ENCODE assay signal across 15 cellular contexts in genomic region chr10:119263966-119264621, GRCh38. TPM values are rescaled to one million over a fixed set of nuclear protein-coding genes. Genes with fewer than 3 reads are reported as not detected.
DNase-seq lines count a peak whose midpoint lies in the region; ATAC-seq, FAIRE-seq and TF ChIP-seq lines count a peak whose summit lies in the region.
"Had no signal": no experiment of that assay in that cellular context is flagged by ENCODE, and none has a peak within 500 bp of the region (broad histone marks: within the 10 kb centered on the region; RNA-seq: fewer than 3 reads in every experiment).

No MANE protein-coding gene starts in this region.

- TF ChIP-seq POLR2A in endothelial cell of umbilical vein (IDR thresholded peaks at IDR 0.05; ENCODE audit: low read depth, low read length) (no peak), lower leg skin (IDR thresholded peaks at IDR 0.05) (no peak)

- H3K4me3 ChIP-seq in endothelial cell of umbilical vein (replicated peaks in 1 of 3; ENCODE audit: insufficient read depth in 1 of 3, low read depth in 1 of 3, low read length in 3 of 3) = no peak overlapping the region
- no peak overlapping the region for H3K4me3 ChIP-seq in lower leg skin (ENCODE audit: low read depth, poor library complexity, severe bottlenecking)
- H3K4me3 ChIP-seq: pancreas had no signal

- H3K36me3 Mint-ChIP-seq in CD4-positive, alpha-beta T cell (ENCODE audit: low read depth) = peaks cover 18% of the 10 kb centered on the region
- H3K36me3 Mint-ChIP-seq in memory B cell (peaks cover 9% of the 10 kb centered on the region), CD14-positive monocyte (peaks cover 7 to 15% of the 10 kb centered on the region in 2 donors)

- DNase-seq in CD4-positive, alpha-beta T cell = no peak
- DNase-seq in NCI-H2029 (lab: John Stamatoyannopoulos, UW) (peak; percentile 38), endothelial cell of umbilical vein (ENCODE audit: low read depth, low spot score) (peak; percentile 63), memory B cell (ENCODE audit: low spot score in 2 of 2) (no peak), lower leg skin (ENCODE audit: low spot score in 2 of 2) (no peak), CD14-positive monocyte (ENCODE audit: low spot score) (no peak), head of caudate nucleus (no peak)
- DNase-seq: activated T-cell treated with anti-CD3 and anti-CD28 coated beads, Interleukin-2, amount 50 U/mL, for 1 hour; brain microvascular endothelial cell; KBM-7; pancreas; SIG-M5 had no signal

- H3K27me3 ChIP-seq in CD4-positive, alpha-beta T cell (ENCODE audit: control insufficient read depth, insufficient read depth, low read length) = no peaks in the 10 kb centered on the region
- H3K27me3 ChIP-seq in endothelial cell of umbilical vein (ENCODE audit: control insufficient read depth in 2 of 2, insufficient read depth in 2 of 2, low read length in 2 of 2) = no peaks in the 10 kb centered on the region
- H3K27me3 ChIP-seq: brain microvascular endothelial cell, pancreas had no signal

- peaks cover 28% of the 10 kb centered on the region for H3K4me1 Mint-ChIP-seq in CD4-positive, alpha-beta T cell (ENCODE audit: low read depth)
- H3K4me1 Mint-ChIP-seq in memory B cell (peaks cover 14% of the 10 kb centered on the region), CD14-positive monocyte (peaks cover 13% of the 10 kb centered on the region)

- intact Hi-C loops in CD4-positive, alpha-beta T cell (cut with DNase I, micrococcal nuclease) = no loop called here
- intact Hi-C loops in endothelial cell of umbilical vein (cut with micrococcal nuclease) = no loop called here
- intact Hi-C loops in lower leg skin (cut with DNase I; ENCODE audit: low total_unique reads) = no loop called here
- intact Hi-C loops in CD14-positive monocyte (cut with micrococcal nuclease) = no loop called here
- intact Hi-C loops in head of caudate nucleus (cut with DNase I) = no loop called here

- H3K27me3 Mint-ChIP-seq in CD4-positive, alpha-beta T cell = no peaks in the 10 kb centered on the region
- H3K27me3 Mint-ChIP-seq in memory B cell (no peaks in the 10 kb centered on the region), CD14-positive monocyte (ENCODE audit: low read depth in 3 of 3) (no peaks in the 10 kb centered on the region)

- H4K20me1 ChIP-seq in endothelial cell of umbilical vein (replicated peaks; ENCODE audit: control insufficient read depth, extremely low read depth, insufficient read depth, low read length) = no peaks in the 10 kb centered on the region

- H3K9me3 ChIP-seq in CD4-positive, alpha-beta T cell (ENCODE audit: control insufficient read depth, low read length) = no peaks in the 10 kb centered on the region
- no peaks in the 10 kb centered on the region for H3K9me3 ChIP-seq in endothelial cell of umbilical vein (replicated peaks; ENCODE audit: control insufficient read depth, insufficient read depth, low read length)
- H3K9me3 ChIP-seq: pancreas had no signal

- H3K9me3 Mint-ChIP-seq in CD4-positive, alpha-beta T cell = no peaks in the 10 kb centered on the region
- H3K9me3 Mint-ChIP-seq in memory B cell (no peaks in the 10 kb centered on the region), CD14-positive monocyte (peaks cover 0 to 9% (median 2%) of the 10 kb centered on the region in 7 donors)

- H3K79me2 ChIP-seq in endothelial cell of umbilical vein (ENCODE audit: control insufficient read depth, insufficient read depth, low read length) = no peaks in the 10 kb centered on the region

- CTCF ChIA-PET in CD4-positive, alpha-beta T cell (lab: Charles Lee) = no interaction called here
- CTCF ChIA-PET in endothelial cell of umbilical vein (lab: Charles Lee) = interaction anchor here (0.7 to 1.7 kb wide), 4 partner anchors 16 to 65 kb away, joined by 3 to 11 read pairs (median 4); partner anchors contain the start of gene GRK5

- H3K27ac Mint-ChIP-seq in CD4-positive, alpha-beta T cell = peak overlapping the region; percentile 35
- peak overlapping the region; percentile 100 for H3K27ac Mint-ChIP-seq in memory B cell
- peak overlapping the region in 2 of 7 donors; percentile 8 to 31 for H3K27ac Mint-ChIP-seq in CD14-positive monocyte

- ATAC-seq in CD4-positive, alpha-beta T cell (ENCODE audit: poor library complexity) = no peak
- no peak for ATAC-seq in memory B cell (ENCODE audit: low read depth)
- no peak for ATAC-seq in HG03442 (IDR thresholded peaks at IDR 0.05; ENCODE audit: unreplicated experiment)
- ATAC-seq: esophagus mucosa, pancreas had no signal

- H3K9me1 ChIP-seq in endothelial cell of umbilical vein (replicated peaks; ENCODE audit: control insufficient read depth, extremely low read depth, insufficient read depth, low read length) = no peaks in the 10 kb centered on the region

- no peak overlapping the region for H3K4me3 Mint-ChIP-seq in CD4-positive, alpha-beta T cell
- peak overlapping the region; percentile 39 for H3K4me3 Mint-ChIP-seq in memory B cell
- H3K4me3 Mint-ChIP-seq in CD14-positive monocyte = no peak overlapping the region

- FAIRE-seq in endothelial cell of umbilical vein (lab: Jason Lieb, UNC) = peak; percentile 73
- FAIRE-seq: H1, pancreas had no signal

- TF ChIP-seq CTCF in CD4-positive, alpha-beta T cell (IDR thresholded peaks at IDR 0.05) = no peak
- TF ChIP-seq CTCF in endothelial cell of umbilical vein (IDR thresholded peaks at IDR 0.05; ENCODE audit: extremely low read depth in 1 of 2, insufficient read depth in 1 of 2, low read depth in 1 of 2, low read length in 2 of 2) (no peak), lower leg skin (IDR thresholded peaks at IDR 0.05) (no peak), CD14-positive monocyte (IDR thresholded peaks at IDR 0.05) (no peak)

- POLR2A ChIA-PET in CD4-positive, alpha-beta T cell (lab: Charles Lee) = no interaction called here
- POLR2A ChIA-PET in endothelial cell of umbilical vein (lab: Charles Lee) = no interaction called here

- peaks cover 0 to 2% of the 10 kb centered on the region in 2 experiments for H3K36me3 ChIP-seq in endothelial cell of umbilical vein (ENCODE audit: control insufficient read depth in 2 of 2, extremely low read depth in 1 of 2, insufficient read depth in 2 of 2, low read length in 2 of 2)
- H3K36me3 ChIP-seq: pancreas had no signal

- H2AFZ ChIP-seq in endothelial cell of umbilical vein (ENCODE audit: low read depth, low read length) = no peak overlapping the region

- no peak overlapping the region for H3K4me2 ChIP-seq in endothelial cell of umbilical vein (ENCODE audit: insufficient read depth, low read length)

- no TSS peak for BruUV-seq in endothelial cell of umbilical vein (replicated peaks; lab: Mats Ljungman, UMichigan)

- no peak overlapping the region for H3K9ac ChIP-seq in endothelial cell of umbilical vein (replicated peaks; ENCODE audit: extremely low read depth, insufficient read depth, low read length)

- no peak overlapping the region for H3K27ac ChIP-seq in CD4-positive, alpha-beta T cell (ENCODE audit: low read depth, low read length)
- no peak overlapping the region for H3K27ac ChIP-seq in endothelial cell of umbilical vein (ENCODE audit: insufficient read depth, low read depth, low read length)
- H3K27ac ChIP-seq: brain microvascular endothelial cell, pancreas had no signal

- WGBS in lower leg skin, 2 donors = 47 to 71% methylated on average over 4 of the region's 4 CpGs

- dilution Hi-C loops in endothelial cell of umbilical vein (cut with MboI; ENCODE audit: extremely low pct_ligation_motif_present, low sequenced_read_pairs) = no loop called here

- peaks cover 14% of the 10 kb centered on the region for H3K4me1 ChIP-seq in endothelial cell of umbilical vein (ENCODE audit: control insufficient read depth, extremely low read depth, insufficient read depth, low read length)
- H3K4me1 ChIP-seq: pancreas had no signal

TF ChIP-seq in endothelial cell of umbilical vein, 7 proteins besides CTCF, POLR2A, EP300 and RAD21:
- TF ChIP-seq MAX (IDR thresholded peaks at IDR 0.05; ENCODE audit: insufficient read depth, insufficient read length) (no peak), GATA2 (IDR thresholded peaks at IDR 0.05; ENCODE audit: insufficient read depth, insufficient read length, low read depth, low read length) (no peak), POLR2AphosphoS5 (IDR thresholded peaks at IDR 0.05; ENCODE audit: insufficient read depth, low read depth, low read length) (no peak), FOS (IDR thresholded peaks at IDR 0.05; ENCODE audit: borderline replicate concordance, insufficient read depth, low read length) (no peak), JUN (IDR thresholded peaks at IDR 0.05; ENCODE audit: borderline replicate concordance, insufficient read depth, insufficient read length, low read depth) (no peak), MYC (IDR thresholded peaks at IDR 0.05; ENCODE audit: low read depth, low read length) (no peak), EZH2 (IDR thresholded peaks at IDR 0.05; ENCODE audit: borderline replicate concordance, low read depth, low read length, severe bottlenecking) (no peak)

RNA-seq across cellular contexts. Expression of gene GRK5, which starts 56.7 kb away (rescaled TPM):
- total RNA-seq in CD4-positive, alpha-beta T cell = 10 to 100 TPM; 19.2 to 20.8 TPM
- total RNA-seq in endothelial cell of umbilical vein (29.1 and 29.5 TPM in 2 replicates), lower leg skin (10 to 100 TPM in 2 of 4 donors, 1 to 10 TPM in 2; 5.4 to 13.0 (median 10.6) TPM)
- polyA plus RNA-seq in endothelial cell of umbilical vein (9.6 and 13.1 TPM in 2 replicates), CD14-positive monocyte (1 to 10 TPM; 1.2 to 2.8 TPM)
- polyA plus RNA-seq in endothelial cell of umbilical vein (2011; cell fraction: cytosol; rRNA removed) = 17.0 and 17.2 TPM in 2 replicates
- 18.3 and 19.9 TPM in 2 replicates for polyA plus RNA-seq in endothelial cell of umbilical vein (2011; cell fraction: nucleus; rRNA removed)
- polyA plus RNA-seq in endothelial cell of umbilical vein (2012) = 18.3 and 20.4 TPM in 2 replicates
- polyA minus RNA-seq in endothelial cell of umbilical vein = 9.6 and 16.1 TPM in 2 replicates
- polyA minus RNA-seq in endothelial cell of umbilical vein (2011; cell fraction: cytosol; rRNA and poly(A)+ RNA removed) = 5.8 TPM
- 6.0 and 7.9 TPM in 2 replicates for polyA minus RNA-seq in endothelial cell of umbilical vein (2011; cell fraction: nucleus; rRNA and poly(A)+ RNA removed)

Comparison
In these comparisons a context has a peak if more than half of its experiments do, and no peak if none do; other contexts are left out.
1. DNase-seq: peak in NCI-H2029 (single experiment) and endothelial cell of umbilical vein (single experiment); none in CD4-positive, alpha-beta T cell (0 of 10), memory B cell (0 of 2), lower leg skin (0 of 2), CD14-positive monocyte (single experiment) and head of caudate nucleus (0 of 42).